ENCODE assay signal across 8 cellular contexts in the genomic region with DNA sequence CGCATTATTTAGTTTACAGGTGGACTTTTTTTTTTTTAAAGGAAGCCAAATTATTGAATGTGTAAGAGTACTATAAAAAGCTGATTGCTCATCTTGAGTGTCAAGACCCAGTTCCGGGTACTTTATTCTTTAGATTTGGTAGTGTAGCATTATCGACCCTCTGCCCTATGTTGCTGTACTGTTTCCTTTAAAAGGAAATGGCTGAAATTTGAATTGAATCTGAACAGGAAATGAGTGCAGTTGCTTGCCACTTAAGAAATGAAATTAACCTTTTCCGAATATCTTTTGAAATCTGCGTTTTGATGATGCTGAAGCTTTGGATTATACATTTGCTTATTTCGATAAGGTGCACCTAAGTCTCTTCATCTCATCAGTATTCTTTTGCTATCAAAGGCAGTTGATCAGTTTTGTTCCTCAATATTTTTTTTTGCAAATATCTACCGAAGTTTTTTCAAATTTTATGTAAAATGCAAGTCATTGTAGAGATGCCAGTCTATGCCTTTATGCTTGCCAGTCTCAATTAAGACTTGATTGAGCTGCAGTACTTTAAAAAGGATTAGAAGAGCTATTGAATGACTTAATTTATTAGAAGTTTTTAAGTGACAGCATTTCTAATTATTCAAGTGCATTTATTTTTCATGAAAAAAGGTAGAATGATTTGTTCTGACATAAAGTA. TPM values are rescaled to one million over a fixed set of nuclear protein-coding genes. Genes with fewer than 3 reads are reported as not detected.
DNase-seq lines count a peak whose midpoint lies in the region; ATAC-seq, FAIRE-seq and TF ChIP-seq lines count a peak whose summit lies in the region.

No MANE protein-coding gene starts in this region.

- H3K9me3 ChIP-seq in astrocyte (ENCODE audit: insufficient read depth, low read depth, low read length): no peaks in the 10 kb centered on the region

- peak overlapping the region; percentile 96 for H3K4me3 Mint-ChIP-seq in stimulated activated naive CD8-positive, alpha-beta T cell treated with anti-CD3 and anti-CD28 coated beads, Interleukin-15, Interleukin-2, amounts not matched to agents 100 ng/mL and 50 ng/mL, for 24 hours
- peak overlapping the region; percentile 91 for H3K4me3 Mint-ChIP-seq in astrocyte (ENCODE audit: unreplicated experiment)
- peak overlapping the region; percentile 94 for H3K4me3 Mint-ChIP-seq in memory B cell

- no peaks in the 10 kb centered on the region for H3K27me3 ChIP-seq in astrocyte (ENCODE audit: insufficient read depth, low read length)

- H3K4me2 ChIP-seq in astrocyte (ENCODE audit: low read length): peak overlapping the region; percentile 92

- no peak for FAIRE-seq in astrocyte (lab: Jason Lieb, UNC)

- peak overlapping the region; percentile 96 for H3K27ac Mint-ChIP-seq in stimulated activated naive CD8-positive, alpha-beta T cell treated with anti-CD3 and anti-CD28 coated beads, Interleukin-15, Interleukin-2, amounts not matched to agents 100 ng/mL and 50 ng/mL, for 24 hours
- peak overlapping the region; percentile 94 for H3K27ac Mint-ChIP-seq in astrocyte (ENCODE audit: unreplicated experiment)
- peak overlapping the region; percentile 100 for H3K27ac Mint-ChIP-seq in memory B cell

- H3K79me2 ChIP-seq in astrocyte (ENCODE audit: insufficient read depth, low read length): peaks cover 81% of the 10 kb centered on the region

- H3K4me1 ChIP-seq in astrocyte (ENCODE audit: insufficient read depth, low read length): peaks cover 9% of the 10 kb centered on the region

- no peaks in the 10 kb centered on the region for H3K27me3 Mint-ChIP-seq in stimulated activated naive CD8-positive, alpha-beta T cell treated with anti-CD3 and anti-CD28 coated beads, Interleukin-15, Interleukin-2, amounts not matched to agents 100 ng/mL and 50 ng/mL, for 24 hours
- H3K27me3 Mint-ChIP-seq in astrocyte (ENCODE audit: low read depth, unreplicated experiment) (no peaks in the 10 kb centered on the region), memory B cell (no peaks in the 10 kb centered on the region)

- H3K36me3 Mint-ChIP-seq in stimulated activated naive CD8-positive, alpha-beta T cell treated with anti-CD3 and anti-CD28 coated beads, Interleukin-15, Interleukin-2, amounts not matched to agents 100 ng/mL and 50 ng/mL, for 24 hours (ENCODE audit: low read depth): peaks cover 28% of the 10 kb centered on the region
- H3K36me3 Mint-ChIP-seq in astrocyte (ENCODE audit: low read depth, unreplicated experiment) (peaks cover 5% of the 10 kb centered on the region), memory B cell (no peaks in the 10 kb centered on the region)

- H4K20me1 ChIP-seq in astrocyte (ENCODE audit: insufficient read depth, low read length): peaks cover 58% of the 10 kb centered on the region

- peaks cover 57% of the 10 kb centered on the region for H3K4me1 Mint-ChIP-seq in stimulated activated naive CD8-positive, alpha-beta T cell treated with anti-CD3 and anti-CD28 coated beads, Interleukin-15, Interleukin-2, amounts not matched to agents 100 ng/mL and 50 ng/mL, for 24 hours (ENCODE audit: low read depth)
- H3K4me1 Mint-ChIP-seq in astrocyte (ENCODE audit: low read depth, unreplicated experiment) (peaks cover 16% of the 10 kb centered on the region), memory B cell (peaks cover 26% of the 10 kb centered on the region)

- no peak overlapping the region for H2AFZ ChIP-seq in astrocyte (ENCODE audit: low read depth, low read length)

- TF ChIP-seq CTCF in astrocyte (IDR thresholded peaks at IDR 0.05; ENCODE audit: insufficient read depth, low read depth, low read length): no peak

- no peaks in the 10 kb centered on the region for H3K9me3 Mint-ChIP-seq in stimulated activated naive CD8-positive, alpha-beta T cell treated with anti-CD3 and anti-CD28 coated beads, Interleukin-15, Interleukin-2, amounts not matched to agents 100 ng/mL and 50 ng/mL, for 24 hours
- H3K9me3 Mint-ChIP-seq in astrocyte (ENCODE audit: unreplicated experiment) (no peaks in the 10 kb centered on the region), memory B cell (no peaks in the 10 kb centered on the region)

- H3K9ac ChIP-seq in astrocyte (ENCODE audit: low read length): peak overlapping the region; percentile 95

- peak overlapping the region; percentile 93 for H3K4me3 ChIP-seq in astrocyte (ENCODE audit: insufficient read depth, low read depth, low read length)

- no peak for DNase-seq in stimulated activated naive CD8-positive, alpha-beta T cell treated with anti-CD3 and anti-CD28 coated beads, Interleukin-15, Interleukin-2, amounts not matched to agents 100 U/mL and 50 U/mL, for 24 hours
- DNase-seq in astrocyte (ENCODE audit: low read depth) (no peak), memory B cell (ENCODE audit: low spot score in 2 of 2) (no peak), islet precursor cell (no peak), DMS153 (lab: John Stamatoyannopoulos, UW) (no peak), inferior parietal cortex (ENCODE audit: extremely low spot score) (no peak)

- ATAC-seq in stimulated activated naive CD8-positive, alpha-beta T cell treated with anti-CD3 and anti-CD28 coated beads, Interleukin-15, Interleukin-2, amounts not matched to agents 100 U/mL and 50 U/mL, for 24 hours: no peak
- no peak for ATAC-seq in memory B cell (ENCODE audit: low read depth)
- ATAC-seq in HG02938 (IDR thresholded peaks at IDR 0.05; ENCODE audit: unreplicated experiment): no peak

- no peaks in the 10 kb centered on the region for H3K36me3 ChIP-seq in astrocyte (ENCODE audit: insufficient read depth, low read length)

- peak overlapping the region; percentile 79 for H3K27ac ChIP-seq in astrocyte (ENCODE audit: low read depth, low read length)

RNA-seq across cellular contexts. Expression of gene GGNBP2, which starts 1.8 kb away (rescaled TPM):
- 80.0 and 80.8 TPM in 2 replicates for total RNA-seq in astrocyte

RNA-seq across cellular contexts. Expression of gene PIGW, which starts 11.8 kb away (rescaled TPM):
- total RNA-seq in astrocyte: 7.5 and 8.4 TPM in 2 replicates

RNA-seq across cellular contexts. Expression of gene MYO19, which starts 11.9 kb away (rescaled TPM):
- 41.0 and 42.9 TPM in 2 replicates for total RNA-seq in astrocyte

RNA-seq across cellular contexts. Expression of gene DHRS11, which starts 45.1 kb away (rescaled TPM):
- total RNA-seq in astrocyte: 7.1 and 8.8 TPM in 2 replicates

RNA-seq across cellular contexts. Expression of gene MRM1, which starts 54.8 kb away (rescaled TPM):
- 3.1 and 4.8 TPM in 2 replicates for total RNA-seq in astrocyte
